ENCODE assay signal across 1 cellular context in the genomic region with DNA sequence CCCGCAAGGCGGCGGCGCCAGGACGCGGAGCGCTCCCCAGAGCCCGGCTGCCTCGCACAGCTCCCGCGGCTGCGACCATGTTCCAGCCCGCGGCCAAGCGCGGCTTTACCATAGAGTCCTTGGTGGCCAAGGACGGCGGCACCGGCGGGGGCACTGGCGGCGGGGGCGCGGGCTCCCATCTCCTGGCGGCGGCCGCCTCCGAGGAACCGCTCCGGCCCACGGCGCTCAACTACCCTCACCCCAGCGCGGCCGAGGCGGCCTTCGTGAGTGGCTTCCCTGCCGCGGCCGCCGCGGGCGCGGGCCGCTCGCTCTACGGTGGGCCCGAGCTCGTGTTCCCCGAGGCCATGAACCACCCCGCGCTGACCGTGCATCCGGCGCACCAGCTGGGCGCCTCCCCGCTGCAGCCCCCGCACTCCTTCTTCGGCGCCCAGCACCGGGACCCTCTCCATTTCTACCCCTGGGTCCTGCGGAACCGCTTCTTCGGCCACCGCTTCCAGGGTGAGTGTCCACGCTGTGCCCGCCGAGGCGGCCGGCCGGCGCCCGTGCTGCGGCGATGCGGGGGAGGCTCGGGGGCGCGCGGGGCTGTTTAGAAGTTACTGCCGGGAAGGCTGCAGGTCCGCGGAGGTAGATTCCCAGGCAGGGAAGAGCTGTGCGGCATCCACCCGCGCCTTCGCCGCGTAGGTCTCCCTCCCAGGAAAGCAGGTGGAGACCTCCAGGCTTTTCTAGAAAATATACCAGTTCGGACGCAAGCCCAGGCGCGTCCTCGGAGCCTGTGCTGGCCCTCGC.
TF ChIP-seq lines count a peak whose summit lies in the region.

No MANE protein-coding gene starts in this region.

TF ChIP-seq in HCT116, 20 proteins besides CTCF, POLR2A, EP300 and RAD21:
- TF ChIP-seq, protein P1, sequence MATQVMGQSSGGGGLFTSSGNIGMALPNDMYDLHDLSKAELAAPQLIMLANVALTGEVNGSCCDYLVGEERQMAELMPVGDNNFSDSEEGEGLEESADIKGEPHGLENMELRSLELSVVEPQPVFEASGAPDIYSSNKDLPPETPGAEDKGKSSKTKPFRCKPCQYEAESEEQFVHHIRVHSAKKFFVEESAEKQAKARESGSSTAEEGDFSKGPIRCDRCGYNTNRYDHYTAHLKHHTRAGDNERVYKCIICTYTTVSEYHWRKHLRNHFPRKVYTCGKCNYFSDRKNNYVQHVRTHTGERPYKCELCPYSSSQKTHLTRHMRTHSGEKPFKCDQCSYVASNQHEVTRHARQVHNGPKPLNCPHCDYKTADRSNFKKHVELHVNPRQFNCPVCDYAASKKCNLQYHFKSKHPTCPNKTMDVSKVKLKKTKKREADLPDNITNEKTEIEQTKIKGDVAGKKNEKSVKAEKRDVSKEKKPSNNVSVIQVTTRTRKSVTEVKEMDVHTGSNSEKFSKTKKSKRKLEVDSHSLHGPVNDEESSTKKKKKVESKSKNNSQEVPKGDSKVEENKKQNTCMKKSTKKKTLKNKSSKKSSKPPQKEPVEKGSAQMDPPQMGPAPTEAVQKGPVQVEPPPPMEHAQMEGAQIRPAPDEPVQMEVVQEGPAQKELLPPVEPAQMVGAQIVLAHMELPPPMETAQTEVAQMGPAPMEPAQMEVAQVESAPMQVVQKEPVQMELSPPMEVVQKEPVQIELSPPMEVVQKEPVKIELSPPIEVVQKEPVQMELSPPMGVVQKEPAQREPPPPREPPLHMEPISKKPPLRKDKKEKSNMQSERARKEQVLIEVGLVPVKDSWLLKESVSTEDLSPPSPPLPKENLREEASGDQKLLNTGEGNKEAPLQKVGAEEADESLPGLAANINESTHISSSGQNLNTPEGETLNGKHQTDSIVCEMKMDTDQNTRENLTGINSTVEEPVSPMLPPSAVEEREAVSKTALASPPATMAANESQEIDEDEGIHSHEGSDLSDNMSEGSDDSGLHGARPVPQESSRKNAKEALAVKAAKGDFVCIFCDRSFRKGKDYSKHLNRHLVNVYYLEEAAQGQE (IDR thresholded peaks at IDR 0.05; ENCODE audit: low read depth): no peak
- TF ChIP-seq EZH2phosphoT487 (IDR thresholded peaks at IDR 0.05; ENCODE audit: borderline replicate concordance): no peak
- TF ChIP-seq ELF1 (IDR thresholded peaks at IDR 0.05; ENCODE audit: borderline replicate concordance, low read depth): no peak
- no peak for TF ChIP-seq ZFX (IDR thresholded peaks at IDR 0.05)
- TF ChIP-seq TCF7L2 (IDR thresholded peaks at IDR 0.05; ENCODE audit: borderline replicate concordance, extremely low read depth, insufficient read depth, insufficient read length): no peak
- no peak for TF ChIP-seq FOSL1 (IDR thresholded peaks at IDR 0.05; ENCODE audit: low read depth)
- TF ChIP-seq, protein P2, sequence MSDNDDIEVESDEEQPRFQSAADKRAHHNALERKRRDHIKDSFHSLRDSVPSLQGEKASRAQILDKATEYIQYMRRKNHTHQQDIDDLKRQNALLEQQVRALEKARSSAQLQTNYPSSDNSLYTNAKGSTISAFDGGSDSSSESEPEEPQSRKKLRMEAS (IDR thresholded peaks at IDR 0.05): no peak
- no peak for TF ChIP-seq JUND (IDR thresholded peaks at IDR 0.05)
- no peak for TF ChIP-seq SRF (IDR thresholded peaks at IDR 0.05; ENCODE audit: low read depth)
- no peak for TF ChIP-seq CBX3 (IDR thresholded peaks at IDR 0.05; ENCODE audit: low read depth)
- no peak for TF ChIP-seq EGR1 (IDR thresholded peaks at IDR 0.05; ENCODE audit: low read depth)
- TF ChIP-seq SP1 (IDR thresholded peaks at IDR 0.05; ENCODE audit: low read depth): no peak
- TF ChIP-seq, protein P3, sequence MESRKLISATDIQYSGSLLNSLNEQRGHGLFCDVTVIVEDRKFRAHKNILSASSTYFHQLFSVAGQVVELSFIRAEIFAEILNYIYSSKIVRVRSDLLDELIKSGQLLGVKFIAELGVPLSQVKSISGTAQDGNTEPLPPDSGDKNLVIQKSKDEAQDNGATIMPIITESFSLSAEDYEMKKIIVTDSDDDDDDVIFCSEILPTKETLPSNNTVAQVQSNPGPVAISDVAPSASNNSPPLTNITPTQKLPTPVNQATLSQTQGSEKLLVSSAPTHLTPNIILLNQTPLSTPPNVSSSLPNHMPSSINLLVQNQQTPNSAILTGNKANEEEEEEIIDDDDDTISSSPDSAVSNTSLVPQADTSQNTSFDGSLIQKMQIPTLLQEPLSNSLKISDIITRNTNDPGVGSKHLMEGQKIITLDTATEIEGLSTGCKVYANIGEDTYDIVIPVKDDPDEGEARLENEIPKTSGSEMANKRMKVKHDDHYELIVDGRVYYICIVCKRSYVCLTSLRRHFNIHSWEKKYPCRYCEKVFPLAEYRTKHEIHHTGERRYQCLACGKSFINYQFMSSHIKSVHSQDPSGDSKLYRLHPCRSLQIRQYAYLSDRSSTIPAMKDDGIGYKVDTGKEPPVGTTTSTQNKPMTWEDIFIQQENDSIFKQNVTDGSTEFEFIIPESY (IDR thresholded peaks at IDR 0.05; ENCODE audit: extremely low read depth, insufficient replicate concordance, low read length): no peak
- TF ChIP-seq POLR2AphosphoS5 (IDR thresholded peaks at IDR 0.05; ENCODE audit: low read depth, low read length): no peak
- no peak for TF ChIP-seq ZNF274 (IDR thresholded peaks at IDR 0.05; ENCODE audit: low read depth, low read length)
